10 cellular contexts compared by ENCODE assay signal in the genomic region with DNA sequence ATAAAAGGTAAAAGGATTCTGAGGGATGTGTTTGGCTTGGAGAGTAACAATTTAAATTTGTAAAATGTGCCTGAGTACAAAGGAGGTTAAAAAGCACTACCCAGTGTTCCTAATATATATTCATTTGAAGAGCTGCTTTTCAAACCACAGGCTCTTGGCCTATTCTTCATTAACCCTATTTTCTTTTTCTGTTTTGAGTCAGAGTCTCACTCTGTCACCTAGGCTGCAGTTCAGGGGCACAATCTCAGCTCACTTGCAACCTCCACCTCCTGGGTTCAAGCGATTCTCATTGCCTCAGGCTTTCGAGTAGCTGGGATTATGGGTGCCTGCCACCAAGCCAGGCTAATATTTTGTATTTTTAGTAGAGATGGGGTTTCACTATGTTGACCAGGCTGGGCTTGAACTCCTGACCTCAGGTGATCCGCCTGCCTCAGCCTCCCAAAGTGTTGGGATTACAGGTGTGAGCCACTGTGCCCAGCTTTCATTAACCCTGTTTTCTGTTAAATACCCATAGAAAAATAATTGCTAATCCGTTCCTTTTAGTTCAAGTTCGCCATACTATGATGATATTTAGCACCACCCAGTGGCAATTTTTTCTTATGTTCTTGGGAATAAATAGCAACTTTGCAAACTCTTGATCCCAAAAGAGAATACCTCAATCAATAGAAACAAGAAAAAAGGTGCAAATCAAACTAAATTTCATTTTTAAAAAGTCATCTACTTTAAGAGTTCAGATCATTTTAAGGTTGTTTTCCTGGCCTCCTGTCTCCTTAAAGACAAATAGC. TPM values are rescaled to one million over a fixed set of nuclear protein-coding genes. Genes with fewer than 3 reads are reported as not detected.
DNase-seq lines count a peak whose midpoint lies in the region; ATAC-seq and TF ChIP-seq lines count a peak whose summit lies in the region.
"Had no signal": no experiment of that assay in that cellular context is flagged by ENCODE, and none has a peak within 500 bp of the region (broad histone marks: within the 10 kb centered on the region; RNA-seq: fewer than 3 reads in every experiment).

No MANE protein-coding gene starts in this region.

- H3K27me3 Mint-ChIP-seq in activated CD4-positive, alpha-beta T cell treated with anti-CD3 and anti-CD28 coated beads, Interleukin-2, amount 10 ng/mL, durations not matched to agents 7 days and 5 days, result no peaks in the 10 kb centered on the region

- H3K4me1 Mint-ChIP-seq in activated CD4-positive, alpha-beta T cell treated with anti-CD3 and anti-CD28 coated beads, Interleukin-2, amount 10 ng/mL, durations not matched to agents 7 days and 5 days, result peaks cover 28% of the 10 kb centered on the region

- H3K27ac Mint-ChIP-seq in activated CD4-positive, alpha-beta T cell treated with anti-CD3 and anti-CD28 coated beads, Interleukin-2, amount 10 ng/mL, durations not matched to agents 7 days and 5 days, result no peak overlapping the region

- no peaks in the 10 kb centered on the region for H3K9me3 ChIP-seq in liver (ENCODE audit: control insufficient read depth in 4 of 4, low read length in 3 of 4)
- H3K9me3 ChIP-seq: testis had no signal

- H3K36me3 Mint-ChIP-seq in activated CD4-positive, alpha-beta T cell treated with anti-CD3 and anti-CD28 coated beads, Interleukin-2, amount 10 ng/mL, durations not matched to agents 7 days and 5 days (ENCODE audit: low read depth), result peaks cover 39% of the 10 kb centered on the region

- no peak overlapping the region for H3K4me3 ChIP-seq in liver (ENCODE audit: low read depth in 1 of 3, low read length in 3 of 3)
- H3K4me3 ChIP-seq: lung, testis had no signal

- no peak overlapping the region for H3K4me3 Mint-ChIP-seq in activated CD4-positive, alpha-beta T cell treated with anti-CD3 and anti-CD28 coated beads, Interleukin-2, amount 10 ng/mL, durations not matched to agents 7 days and 5 days

- DNase-seq in GM13977 (ENCODE audit: low spot score) (peak; percentile 55), NCI-H1694 (lab: John Stamatoyannopoulos, UW) (peak; percentile 33), NCI-H128 (lab: John Stamatoyannopoulos, UW; ENCODE audit: unreplicated experiment) (no peak), left colon (no peak), germinal center (ENCODE audit: low spot score) (no peak)
- DNase-seq in activated CD4-positive, alpha-beta T cell treated with anti-CD3 and anti-CD28 coated beads, Interleukin-2, amount 10 ng/mL, durations not matched to agents 7 days and 5 days, result no peak
- DNase-seq: testis had no signal

- TF ChIP-seq CTCF in GM13977 (IDR thresholded peaks at IDR 0.05; ENCODE audit: extremely low read depth, insufficient read depth, missing control alignments) (peak; percentile 30), liver (IDR thresholded peaks at IDR 0.05; ENCODE audit: low read depth, low read length, missing input control) (no peak)

- no peak overlapping the region for H3K27ac ChIP-seq in liver (ENCODE audit: low read depth in 1 of 2, low read length in 2 of 2)
- H3K27ac ChIP-seq: testis had no signal

- peaks cover 3% of the 10 kb centered on the region for H3K9me3 Mint-ChIP-seq in activated CD4-positive, alpha-beta T cell treated with anti-CD3 and anti-CD28 coated beads, Interleukin-2, amount 10 ng/mL, durations not matched to agents 7 days and 5 days

- H3K36me3 ChIP-seq in liver (ENCODE audit: control insufficient read depth in 4 of 4, insufficient read depth in 3 of 4, low read depth in 1 of 4, low read length in 3 of 4), result peaks cover 0 to 2% (median 0%) of the 10 kb centered on the region in 4 donors

- intact Hi-C loops in left colon (cut with DNase I, micrococcal nuclease), result no loop called here

- H3K9ac ChIP-seq in liver (ENCODE audit: low read depth in 1 of 2, low read length in 2 of 2), result no peak overlapping the region

- no peaks in the 10 kb centered on the region for H3K4me1 ChIP-seq in liver (ENCODE audit: control insufficient read depth in 4 of 4, insufficient read depth in 4 of 4, low read length in 3 of 4)
- H3K4me1 ChIP-seq: testis had no signal

- POLR2A ChIA-PET in activated CD4-positive, alpha-beta T cell treated with anti-CD3 and anti-CD28 coated beads, Interleukin-2, amount 10 ng/mL, durations not matched to agents 7 days and 5 days (lab: Charles Lee), result interaction anchor here (0.6 to 0.7 kb wide), 2 partner anchors 106 to 572 kb away, joined by 3 read pairs; no protein-coding TSS in a partner anchor

- ATAC-seq in GM21528 (IDR thresholded peaks at IDR 0.05; ENCODE audit: low FRiP score, unreplicated experiment), result peak; percentile 76
- no peak for ATAC-seq in left colon

- CTCF ChIA-PET in activated CD4-positive, alpha-beta T cell treated with anti-CD3 and anti-CD28 coated beads, Interleukin-2, amount 10 ng/mL, durations not matched to agents 7 days and 5 days (lab: Charles Lee), result interaction anchor here (0.6 to 1.1 kb wide), 3 partner anchors 28 to 475 kb away, joined by 3 read pairs; no protein-coding TSS in a partner anchor

- 83% methylated on average over 5 of the region's 5 CpGs for WGBS in liver

- H3K27me3 ChIP-seq in liver (ENCODE audit: control insufficient read depth in 4 of 4, insufficient read depth in 4 of 4, low read length in 3 of 4), result no peaks in the 10 kb centered on the region
- H3K27me3 ChIP-seq: testis had no signal

- in situ Hi-C loops in GM13977 (cut with MboI; ENCODE audit: low pct_unique_long_range_greater_than_20kb, low sequenced_read_pairs, unreplicated experiment), result no loop called here

- TF ChIP-seq RAD21 in liver (IDR thresholded peaks at IDR 0.05), result peak; percentile 32 to 35

TF ChIP-seq in liver, 16 proteins besides CTCF, POLR2A, EP300 and RAD21:
- TF ChIP-seq EGR1 (IDR thresholded peaks at IDR 0.05; ENCODE audit: low read depth in 2 of 2) (no peak), GABPA (IDR thresholded peaks at IDR 0.05 in 1 of 2, conservative IDR thresholded peaks at IDR 0.05 in 1 of 2) (no peak), REST (IDR thresholded peaks at IDR 0.05) (no peak), TAF1 (conservative IDR thresholded peaks at IDR 0.05) (no peak), FOXA1 (IDR thresholded peaks at IDR 0.05) (no peak), RXRA (IDR thresholded peaks at IDR 0.05) (no peak)

RNA-seq across cellular contexts. Expression of gene ZBTB8OS, which starts 30.5 kb away (rescaled TPM):
- total RNA-seq in liver, result 10 to 100 TPM; 12.3 to 17.2 TPM
- polyA plus RNA-seq in liver, result 10 to 100 TPM; 16.1 to 33.8 TPM
- total RNA-seq in activated CD4-positive, alpha-beta T cell treated with anti-CD3 and anti-CD28 coated beads, Interleukin-2, amount 10 ng/mL, durations not matched to agents 7 days and 5 days, result 10 to 100 TPM; 51.0 to 57.6 TPM
- 10 to 100 TPM; 44.0 to 44.1 TPM for total RNA-seq in left colon

RNA-seq across cellular contexts. Expression of gene RBBP4, which starts 31.1 kb away (rescaled TPM):
- 10 to 100 TPM; 61.3 to 93.1 TPM for total RNA-seq in liver
- 10 to 100 TPM; 35.3 to 36.6 TPM for polyA plus RNA-seq in liver
- total RNA-seq in activated CD4-positive, alpha-beta T cell treated with anti-CD3 and anti-CD28 coated beads, Interleukin-2, amount 10 ng/mL, durations not matched to agents 7 days and 5 days, result 100 to 1,000 TPM; 311 TPM
- 100 to 1,000 TPM; 128 to 129 TPM for total RNA-seq in left colon

Comparison
In these comparisons a context has a peak if more than half of its experiments do, and no peak if none do; other contexts are left out.
1. DNase-seq: peak in GM13977 (single experiment) and NCI-H1694 (single experiment); none in activated CD4-positive, alpha-beta T cell treated with anti-CD3 and anti-CD28 coated beads, Interleukin-2, amount 10 ng/mL, durations not matched to agents 7 days and 5 days (single experiment), NCI-H128 (single experiment), left colon (0 of 2) and germinal center (single experiment).